ENCODE assay signal across 14 cellular contexts in the genomic region with DNA sequence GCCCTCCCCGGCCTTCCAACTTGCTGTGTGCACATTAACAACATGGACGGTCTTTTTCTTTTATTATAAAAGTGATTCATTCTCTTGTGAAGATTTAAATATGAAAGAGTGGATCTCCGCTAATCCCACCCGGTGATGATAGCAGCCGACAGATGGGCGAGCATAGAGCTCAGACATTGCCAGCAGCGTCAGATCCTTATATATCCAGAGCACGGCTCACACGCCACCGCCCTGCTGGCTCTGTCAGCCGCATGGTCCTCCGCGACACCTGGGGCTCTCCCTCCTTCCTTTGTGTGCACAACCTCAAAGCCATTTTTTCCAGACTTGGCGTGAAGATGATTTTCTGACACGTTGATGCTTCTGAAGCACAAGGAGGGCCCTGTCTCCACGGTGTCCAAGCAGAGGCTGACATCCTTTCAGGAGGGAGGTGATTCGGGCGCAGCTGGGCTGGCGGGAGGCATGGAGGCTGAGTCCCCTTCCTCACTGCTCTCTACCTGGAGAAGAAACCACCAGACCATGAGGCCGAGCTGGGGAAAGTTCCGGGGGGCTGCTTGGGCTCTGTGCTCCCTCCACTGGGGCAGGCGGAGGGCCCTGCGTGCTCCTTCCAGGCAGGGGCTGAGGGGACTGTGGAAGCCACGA. TPM values are rescaled to one million over a fixed set of nuclear protein-coding genes. Genes with fewer than 3 reads are reported as not detected.
DNase-seq lines count a peak whose midpoint lies in the region; ATAC-seq lines count a peak whose summit lies in the region.
"Had no signal": no experiment of that assay in that cellular context is flagged by ENCODE, and none has a peak within 500 bp of the region (broad histone marks: within the 10 kb centered on the region; RNA-seq: fewer than 3 reads in every experiment).

No MANE protein-coding gene starts in this region.

- H3K4me3 ChIP-seq in BLaER1 (no peak overlapping the region), aorta (ENCODE audit: low read length in 2 of 2) (no peak overlapping the region)
- H3K4me3 ChIP-seq: GM23338 had no signal

- H3K36me3 ChIP-seq in BLaER1 (no peaks in the 10 kb centered on the region), aorta (ENCODE audit: control insufficient read depth in 1 of 2, insufficient read depth in 2 of 2, low read length in 1 of 2) (no peaks in the 10 kb centered on the region)

- H3K9ac ChIP-seq in BLaER1: 0 out of 2 replicates have a peak overlapping the region, but pooled peaks have one; percentile 15
- H3K9ac ChIP-seq: KMS-11 had no signal

- DNase-seq in D341Med (ENCODE audit: low spot score) (peak; percentile 85), NCI-H69 (lab: John Stamatoyannopoulos, UW) (peak; percentile 31), activated gamma-delta T cell (lab: John Stamatoyannopoulos, UW) (no peak), aorta (no peak)
- DNase-seq: erythroblast, hippocampal formation, naive B cell, NCI-H2081 treated with DMSO at 0.1 percent for 48 hours had no signal

- no peaks in the 10 kb centered on the region for H4K20me1 ChIP-seq in BLaER1

- H3K27me3 ChIP-seq in BLaER1 (no peaks in the 10 kb centered on the region), aorta (ENCODE audit: control insufficient read depth in 1 of 2, insufficient read depth in 2 of 2, low read length in 1 of 2) (no peaks in the 10 kb centered on the region)

- ATAC-seq in esophagus mucosa (peak; percentile 34), HG03045 (IDR thresholded peaks at IDR 0.05; ENCODE audit: unreplicated experiment) (no peak), aorta (ENCODE audit: low FRiP score) (no peak)
- ATAC-seq: GM23338 had no signal

- peak overlapping the region; percentile 80 for H3K4me2 ChIP-seq in BLaER1
- H3K4me2 ChIP-seq: GM23338, KMS-11 had no signal

- H3K27ac ChIP-seq in BLaER1 (peak overlapping the region; percentile 71; the same call in 1 of the 2 replicates), aorta (ENCODE audit: low read depth in 1 of 2, low read length in 2 of 2) (no peak overlapping the region)
- H3K27ac ChIP-seq: C4-2B, KMS-11 had no signal

- WGBS in aorta, 2 donors: 92 to 93% methylated on average over 24 of the region's 24 CpGs

- intact Hi-C loops in aorta (cut with DNase I): no loop called here

- H3K4me1 ChIP-seq in BLaER1 (peaks cover 98% of the 10 kb centered on the region), aorta (ENCODE audit: control insufficient read depth in 1 of 2, insufficient read depth in 2 of 2, low read length in 2 of 2) (no peaks in the 10 kb centered on the region)

- H3K9me3 ChIP-seq in BLaER1 (no peaks in the 10 kb centered on the region), aorta (ENCODE audit: control insufficient read depth, low read length) (no peaks in the 10 kb centered on the region)

RNA-seq across cellular contexts. Expression of a gene that starts 22.1 kb away (rescaled TPM):
- 5.2 TPM for total RNA-seq in esophagus mucosa
- total RNA-seq in aorta: 1 to 10 TPM; 7.5 to 7.6 TPM
- 1 to 10 TPM; 4.0 to 7.8 TPM for polyA plus RNA-seq in aorta

RNA-seq across cellular contexts. Expression of a gene that starts 30.4 kb away (rescaled TPM):
- total RNA-seq in esophagus mucosa (16.0 TPM), aorta (10 to 100 TPM; 31.7 to 42.6 TPM)
- 10 to 100 TPM; 18.5 to 58.8 TPM for polyA plus RNA-seq in aorta

RNA-seq across cellular contexts. Expression of a gene that starts 42.7 kb away (rescaled TPM):
- 1.5 TPM for total RNA-seq in esophagus mucosa
- 1 to 10 TPM; 1.5 to 6.5 TPM for total RNA-seq in aorta
- under 1 TPM; 0.13 to 0.77 TPM for polyA plus RNA-seq in aorta

Comparison
In these comparisons a context has a peak if more than half of its experiments do, and no peak if none do; other contexts are left out.
1. DNase-seq: peak in D341Med (single experiment) and NCI-H69 (single experiment); none in activated gamma-delta T cell (single experiment) and aorta (0 of 2).